In genomic region chr6:16165641-16166040, GRCh38 we compare ENCODE assay signal across 23 cellular contexts.
"Had no signal": no experiment of that assay in that cellular context is flagged by ENCODE, and none has a peak within 500 bp of the region (broad histone marks: within the 10 kb centered on the region; RNA-seq: fewer than 3 reads in every experiment).

No MANE protein-coding gene starts in this region.

- H3K9me3 ChIP-seq: SK-N-SH had no signal

- ATAC-seq: K562 had no signal

- H3K4me3 ChIP-seq: K562 had no signal

- H3K27ac ChIP-seq: HL-60, KMS-11 had no signal

- DNase-seq: Kasumi-1, MV-4-11, NCI-H1048, NCI-H1105, NCI-H1417, NCI-H146, NCI-H1694 treated with DMSO at 0.1 percent for 48 hours, NCI-H1930, NCI-H2081, NCI-H2107, NCI-H226, NCI-H446, NCI-H510A, NCI-H524 treated with DMSO at 0.1 percent for 48 hours, NCI-H69, NCI-H774, Right ventricle myocardium superior, RPMI8226, SK-N-SH had no signal

- H3K4me2 ChIP-seq: KMS-11, SK-N-SH had no signal

- H3K27ac Mint-ChIP-seq: IgD-negative memory B cell had no signal

- H3K9ac ChIP-seq: KMS-11, SK-N-SH had no signal

- H3K9me3 Mint-ChIP-seq: IgD-negative memory B cell had no signal

- H3K4me3 Mint-ChIP-seq: IgD-negative memory B cell had no signal
